Comparison of ENCODE assay signal across 24 cellular contexts in the genomic region with DNA sequence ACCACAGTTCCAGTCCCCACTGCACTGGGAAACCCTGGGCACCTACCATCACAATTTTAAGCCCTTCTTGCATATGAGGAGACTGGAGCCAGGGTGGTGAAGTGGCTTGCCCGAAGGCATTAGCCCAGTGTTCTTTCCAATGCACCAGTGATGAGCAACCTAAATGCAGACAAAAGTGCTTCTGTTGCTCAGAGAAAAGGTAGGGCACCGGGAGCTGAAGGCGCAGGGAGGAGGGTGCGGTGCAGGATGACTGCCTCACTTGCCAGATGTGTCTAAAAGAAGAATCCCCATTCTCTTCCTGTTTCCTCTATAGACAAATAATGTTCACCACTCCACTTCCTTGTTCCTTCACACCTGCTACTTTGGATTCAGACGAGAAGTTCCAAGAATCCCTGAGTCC.
A peak's percentile ranks its signal among the peaks of the same experiment; 100 is the strongest.
DNase-seq lines count a peak whose midpoint lies in the region; ATAC-seq and TF ChIP-seq lines count a peak whose summit lies in the region.
"Had no signal": no experiment of that assay in that cellular context is flagged by ENCODE, and none has a peak within 500 bp of the region (broad histone marks: within the 10 kb centered on the region; RNA-seq: fewer than 3 reads in every experiment).

No MANE protein-coding gene starts in this region.

- peak overlapping the region; percentile 49 for H3K56ac ChIP-seq in mesendoderm (ENCODE audit: low read length)

- H3K4me1 Mint-ChIP-seq in activated B cell treated with CpG ODN at 0.5 μM for 24 hours: peaks cover 49% of the 10 kb centered on the region
- H3K4me1 Mint-ChIP-seq: activated naive CD4-positive, alpha-beta T cell treated with anti-CD3 and anti-CD28 coated beads, Interleukin-2, amount 10 ng/mL, durations not matched to agents 7 days and 5 days had no signal

- no peak overlapping the region for H3K23ac ChIP-seq in mesendoderm (ENCODE audit: low read length)

- peak overlapping the region; percentile 76 for H3K4me3 Mint-ChIP-seq in activated B cell treated with CpG ODN at 0.5 μM for 24 hours
- H3K4me3 Mint-ChIP-seq: activated CD4-positive, alpha-beta memory T cell treated with anti-CD3 and anti-CD28 coated beads for 36 hours; activated naive CD4-positive, alpha-beta T cell treated with anti-CD3 and anti-CD28 coated beads, Interleukin-2, amount 10 ng/mL, durations not matched to agents 7 days and 5 days; activated T-cell treated with anti-CD3 and anti-CD28 coated beads, Interleukin-2, amount 50 U/mL, for 24 hours; CD8-positive, alpha-beta T cell; T-helper 1 cell treated with Interleukin-12 subunit alpha and Interleukin-12 subunit beta and Interleukin-4 antibody, amounts not matched to agents 30 μg/mL and 1 μg/mL, for 36 hours had no signal

- DNase-seq in KBM-7 (peak; percentile 14), activated B cell treated with CpG ODN at 0.5 μM for 24 hours (no peak), mesendoderm (no peak), 8988T (no peak), SHP77 treated with DMSO at 0.1 percent for 48 hours (lab: John Stamatoyannopoulos, UW) (no peak)
- DNase-seq: activated CD4-positive, alpha-beta memory T cell treated with anti-CD3 and anti-CD28 coated beads for 36 hours; activated naive CD4-positive, alpha-beta T cell treated with anti-CD3 and anti-CD28 coated beads, Interleukin-2, amount 10 ng/mL, durations not matched to agents 7 days and 5 days; activated T-cell treated with anti-CD3 and anti-CD28 coated beads, Interleukin-2, amount 50 U/mL, for 24 hours; anterior cingulate cortex; CD8-positive, alpha-beta T cell; central memory CD4-positive, alpha-beta T cell; DND-41; glutamatergic neuron; Kasumi-1; NCI-H1105 treated with DMSO at 0.1 percent for 48 hours; NCI-H2171; OCI-M1; SHP77; stimulated activated CD4-positive, alpha-beta T cell treated with anti-CD3 and anti-CD28 coated beads, Interleukin-12 subunit alpha, Interleukin-12 subunit beta, amount 100 ng/mL, for 4 hours had no signal

- no peak overlapping the region for H2AK5ac ChIP-seq in mesendoderm (ENCODE audit: low read length)

- H3K4me1 ChIP-seq in DOHH2 (ENCODE audit: control insufficient read depth, low read length): peaks cover 77% of the 10 kb centered on the region
- H3K4me1 ChIP-seq in mesendoderm (ENCODE audit: control insufficient read depth, low read depth, low read length): peaks cover 5% of the 10 kb centered on the region

- H3F3A ChIP-seq in DOHH2 (ENCODE audit: control insufficient read depth, insufficient read depth): peaks cover 28% of the 10 kb centered on the region

- no peak overlapping the region for H2BK120ac ChIP-seq in mesendoderm (ENCODE audit: low read depth, low read length)

- H3K27me3 ChIP-seq in DOHH2 (ENCODE audit: control insufficient read depth, low read length): no peaks in the 10 kb centered on the region
- no peaks in the 10 kb centered on the region for H3K27me3 ChIP-seq in mesendoderm (ENCODE audit: insufficient read depth, low read length, poor library complexity)
- H3K27me3 ChIP-seq: suprapubic skin had no signal

- no peak overlapping the region for H2BK15ac ChIP-seq in mesendoderm (replicated peaks; ENCODE audit: low read depth)

- no peaks in the 10 kb centered on the region for H4K20me1 ChIP-seq in DOHH2 (ENCODE audit: control insufficient read depth, insufficient read depth, low read depth, low read length)

- H4K5ac ChIP-seq in mesendoderm (ENCODE audit: low read length): no peak overlapping the region

- H3K27ac ChIP-seq in DOHH2 (ENCODE audit: low read depth, low read length) (peak overlapping the region; percentile 97), mesendoderm (ENCODE audit: low read depth, low read length) (no peak overlapping the region)
- H3K27ac ChIP-seq: suprapubic skin had no signal

- H3K36me3 ChIP-seq in DOHH2 (ENCODE audit: control insufficient read depth, low read length): peaks cover 4% of the 10 kb centered on the region; the same call in 1 of the 2 replicates
- H3K36me3 ChIP-seq in mesendoderm (ENCODE audit: control insufficient read depth, insufficient read depth, low read length): no peaks in the 10 kb centered on the region
- H3K36me3 ChIP-seq: suprapubic skin had no signal

- no peaks in the 10 kb centered on the region for H3K79me1 ChIP-seq in mesendoderm (ENCODE audit: low read length)

- H3K9me2 ChIP-seq in DOHH2 (replicated peaks; ENCODE audit: control insufficient read depth, low read length): no peaks in the 10 kb centered on the region

- no peaks in the 10 kb centered on the region for H3K36me3 Mint-ChIP-seq in activated B cell treated with CpG ODN at 0.5 μM for 24 hours (ENCODE audit: low read depth)
- H3K36me3 Mint-ChIP-seq: activated CD4-positive, alpha-beta memory T cell treated with anti-CD3 and anti-CD28 coated beads for 36 hours; activated naive CD4-positive, alpha-beta T cell treated with anti-CD3 and anti-CD28 coated beads, Interleukin-2, amount 10 ng/mL, durations not matched to agents 7 days and 5 days; CD8-positive, alpha-beta T cell had no signal

- peak overlapping the region; percentile 74 for H3K4me3 ChIP-seq in DOHH2 (ENCODE audit: low read length)
- no peak overlapping the region for H3K4me3 ChIP-seq in mesendoderm (ENCODE audit: low read length)
- H3K4me3 ChIP-seq: suprapubic skin had no signal

- H3K79me2 ChIP-seq in DOHH2 (ENCODE audit: control insufficient read depth, low read length) (no peaks in the 10 kb centered on the region), mesendoderm (ENCODE audit: control insufficient read depth, insufficient read depth, low read length) (no peaks in the 10 kb centered on the region)

- CTCF ChIA-PET in activated B cell treated with CpG ODN at 0.5 μM for 24 hours (lab: Charles Lee): no interaction called here

- no peaks in the 10 kb centered on the region for H3K27me3 Mint-ChIP-seq in activated B cell treated with CpG ODN at 0.5 μM for 24 hours

- TF ChIP-seq CTCF in DOHH2 (IDR thresholded peaks at IDR 0.05; ENCODE audit: low read depth, low read length, poor library complexity, severe bottlenecking) (no peak), activated B cell treated with CpG ODN at 0.5 μM for 24 hours (IDR thresholded peaks at IDR 0.05) (no peak)

- POLR2A ChIA-PET in activated B cell treated with CpG ODN at 0.5 μM for 24 hours (lab: Charles Lee): interaction anchor here (0.7 to 1.0 kb wide), 2 partner anchors 14 to 23 kb away, joined by 3 to 4 read pairs; no protein-coding TSS in a partner anchor

- no peaks in the 10 kb centered on the region for H3K9me3 Mint-ChIP-seq in activated B cell treated with CpG ODN at 0.5 μM for 24 hours
- H3K9me3 Mint-ChIP-seq: activated CD4-positive, alpha-beta memory T cell treated with anti-CD3 and anti-CD28 coated beads for 36 hours; activated naive CD4-positive, alpha-beta T cell treated with anti-CD3 and anti-CD28 coated beads, Interleukin-2, amount 10 ng/mL, durations not matched to agents 7 days and 5 days; activated T-cell treated with anti-CD3 and anti-CD28 coated beads, Interleukin-2, amount 50 U/mL, for 24 hours; CD8-positive, alpha-beta T cell; T-helper 1 cell treated with Interleukin-12 subunit alpha and Interleukin-12 subunit beta and Interleukin-4 antibody, amounts not matched to agents 30 μg/mL and 1 μg/mL, for 36 hours had no signal

- intact Hi-C loops in activated B cell treated with CpG ODN at 0.5 μM for 24 hours (cut with micrococcal nuclease): loop anchor here (1.0 kb wide), 1 partner anchor 14 kb away; no protein-coding TSS in a partner anchor

- no peaks in the 10 kb centered on the region for H3K9me3 ChIP-seq in DOHH2 (ENCODE audit: control insufficient read depth, insufficient read depth, low read length)
- H3K9me3 ChIP-seq: suprapubic skin had no signal

- WGBS in mesendoderm (ENCODE audit: extremely low coverage, insufficient coverage, low lambda C conversion rate): no CpG with 5 or more reads among the region's 5 CpGs

- H3K18ac ChIP-seq in mesendoderm (ENCODE audit: low read length): no peak overlapping the region

- H3K4me2 ChIP-seq in DOHH2 (ENCODE audit: low read length) (peak overlapping the region; percentile 96), mesendoderm (ENCODE audit: low read length) (no peak overlapping the region)

- H3K9ac ChIP-seq in mesendoderm (ENCODE audit: low read length): no peak overlapping the region

- H3K27ac Mint-ChIP-seq in activated B cell treated with CpG ODN at 0.5 μM for 24 hours: peak overlapping the region; percentile 85
- H3K27ac Mint-ChIP-seq: activated CD4-positive, alpha-beta memory T cell treated with anti-CD3 and anti-CD28 coated beads for 36 hours; activated T-cell treated with anti-CD3 and anti-CD28 coated beads, Interleukin-2, amount 50 U/mL, for 24 hours; CD8-positive, alpha-beta T cell; T-helper 1 cell treated with Interleukin-12 subunit alpha and Interleukin-12 subunit beta and Interleukin-4 antibody, amounts not matched to agents 30 μg/mL and 1 μg/mL, for 36 hours had no signal

- no peak overlapping the region for H4K8ac ChIP-seq in mesendoderm (ENCODE audit: low read depth, low read length)

- in situ Hi-C loops in KBM-7 (cut with MboI; ENCODE audit: low pct_unique_long_range_greater_than_20kb, low sequenced_read_pairs): no loop called here

- peak; percentile 56 for ATAC-seq in activated B cell treated with CpG ODN at 0.5 μM for 24 hours (ENCODE audit: low read depth)
- ATAC-seq in GM18502 (IDR thresholded peaks at IDR 0.05; ENCODE audit: poor library complexity, unreplicated experiment): no peak
- no peak for ATAC-seq in GM21423 (IDR thresholded peaks at IDR 0.05; ENCODE audit: unreplicated experiment)
- ATAC-seq: CD8-positive, alpha-beta T cell had no signal

- peak overlapping the region; percentile 59 for H2BK5ac ChIP-seq in mesendoderm (ENCODE audit: low read length)

- no peak overlapping the region for H3K4ac ChIP-seq in mesendoderm (ENCODE audit: low read depth, low read length)
